ENCODE assay signal across 26 cellular contexts in the genomic region with DNA sequence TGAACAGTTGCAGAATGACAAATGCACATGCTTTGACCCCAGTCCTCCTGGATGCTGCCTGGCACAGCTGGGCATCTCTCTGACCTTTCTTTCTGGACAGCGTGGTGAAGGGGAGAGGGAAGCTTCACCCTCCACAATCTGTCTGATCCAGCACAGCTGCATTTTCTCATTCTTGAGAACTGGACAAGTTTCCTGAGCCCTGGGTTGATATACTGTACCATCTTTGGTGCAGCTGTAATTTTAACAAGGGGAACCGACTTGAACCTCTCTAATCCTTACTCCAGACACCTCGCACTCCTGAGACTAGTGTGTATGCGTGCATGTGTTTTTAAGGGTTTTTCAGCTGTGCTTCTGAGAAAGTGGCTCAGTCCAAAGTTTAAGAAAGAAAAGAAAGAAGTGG.
A peak's percentile ranks its signal among the peaks of the same experiment; 100 is the strongest.
DNase-seq lines count a peak whose midpoint lies in the region; ATAC-seq and TF ChIP-seq lines count a peak whose summit lies in the region.
"Had no signal": no experiment of that assay in that cellular context is flagged by ENCODE, and none has a peak within 500 bp of the region (broad histone marks: within the 10 kb centered on the region; RNA-seq: fewer than 3 reads in every experiment).

No MANE protein-coding gene starts in this region.

- intact Hi-C loops in left ventricle myocardium superior (cut with micrococcal nuclease): no loop called here
- intact Hi-C loops in gastrocnemius medialis (cut with DNase I; ENCODE audit: low total_unique reads): loop anchor here (5.0 kb wide), 1 partner anchor 35 kb away; no protein-coding TSS in a partner anchor

- peak; percentile 21 for DNase-seq in DMS 273 (lab: John Stamatoyannopoulos, UW; ENCODE audit: unreplicated experiment)
- DNase-seq in DMS 273 treated with DMSO at 0.1 percent for 48 hours (lab: John Stamatoyannopoulos, UW): no peak
- no peak for DNase-seq in brain microvascular endothelial cell
- no peak for DNase-seq in left ventricle myocardium superior
- no peak for DNase-seq in gastrocnemius medialis
- no peak for DNase-seq in progenitor cell of endocrine pancreas (ENCODE audit: low spot score, unreplicated experiment)
- DNase-seq in NCI-H226: no peak
- DNase-seq: activated CD4-positive, CD25-positive, alpha-beta regulatory T cell; activated T-cell treated with anti-CD3 and anti-CD28 coated beads, Interleukin-2, amount 50 U/mL, for 48 hours; C1 segment of cervical spinal cord; DND-41; effector memory CD8-positive, alpha-beta T cell; erythroblast; foreskin keratinocyte; GF-D8; GOT3; hypothalamus; NCI-H510A; stimulated activated naive CD4-positive, alpha-beta T cell had no signal

- ATAC-seq in left ventricle myocardium superior (peak; percentile 55), gastrocnemius medialis (no peak), HG02759 (IDR thresholded peaks at IDR 0.05; ENCODE audit: unreplicated experiment) (no peak)
- ATAC-seq: effector memory CD8-positive, alpha-beta T cell; foreskin keratinocyte had no signal

- no peaks in the 10 kb centered on the region for H3K36me3 Mint-ChIP-seq in progenitor cell of endocrine pancreas (ENCODE audit: insufficient read depth)
- H3K36me3 Mint-ChIP-seq: memory B cell, type B pancreatic cell had no signal

- H3K27me3 ChIP-seq in brain microvascular endothelial cell (replicated peaks) (no peaks in the 10 kb centered on the region), gastrocnemius medialis (no peaks in the 10 kb centered on the region)
- H3K27me3 ChIP-seq: foreskin keratinocyte had no signal

- H3K4me1 Mint-ChIP-seq in progenitor cell of endocrine pancreas (ENCODE audit: low read depth): peaks cover 23% of the 10 kb centered on the region
- H3K4me1 Mint-ChIP-seq: central memory CD8-positive, alpha-beta T cell; memory B cell had no signal

- no peak overlapping the region for H3K27ac Mint-ChIP-seq in progenitor cell of endocrine pancreas
- H3K27ac Mint-ChIP-seq: effector memory CD8-positive, alpha-beta T cell; memory B cell; T-helper 1 cell treated with Interleukin-12 subunit alpha and Interleukin-12 subunit beta and Interleukin-4 antibody, amounts not matched to agents 30 μg/mL and 1 μg/mL, for 36 hours; type B pancreatic cell had no signal

- no peak for TF ChIP-seq CTCF in brain microvascular endothelial cell (IDR thresholded peaks at IDR 0.05; ENCODE audit: low read depth, low read length, missing control alignments)
- TF ChIP-seq CTCF in gastrocnemius medialis (IDR thresholded peaks at IDR 0.05 in 4 of 5, conservative IDR thresholded peaks at IDR 0.05 in 1 of 5): no peak
- TF ChIP-seq CTCF in progenitor cell of endocrine pancreas (IDR thresholded peaks at IDR 0.05; ENCODE audit: unreplicated experiment): no peak

- no peaks in the 10 kb centered on the region for H3K9me3 ChIP-seq in gastrocnemius medialis

- H3K4me1 ChIP-seq in gastrocnemius medialis: no peaks in the 10 kb centered on the region
- H3K4me1 ChIP-seq: foreskin keratinocyte had no signal

- peaks cover 3% of the 10 kb centered on the region for H3K27me3 Mint-ChIP-seq in progenitor cell of endocrine pancreas
- H3K27me3 Mint-ChIP-seq: central memory CD8-positive, alpha-beta T cell; effector memory CD8-positive, alpha-beta T cell; memory B cell; type B pancreatic cell had no signal

- H3K9me3 Mint-ChIP-seq in progenitor cell of endocrine pancreas (ENCODE audit: low read depth): peaks cover 3% of the 10 kb centered on the region

- no peaks in the 10 kb centered on the region for H3K36me3 ChIP-seq in brain microvascular endothelial cell (replicated peaks)
- H3K36me3 ChIP-seq in gastrocnemius medialis: no peaks in the 10 kb centered on the region

- H3K4me3 Mint-ChIP-seq in progenitor cell of endocrine pancreas (ENCODE audit: low read depth): no peak overlapping the region
- H3K4me3 Mint-ChIP-seq: central memory CD8-positive, alpha-beta T cell; effector memory CD8-positive, alpha-beta T cell; memory B cell; T-helper 1 cell treated with Interleukin-12 subunit alpha and Interleukin-12 subunit beta and Interleukin-4 antibody, amounts not matched to agents 30 μg/mL and 1 μg/mL, for 36 hours; type B pancreatic cell had no signal

- H3K27ac ChIP-seq in brain microvascular endothelial cell: peak overlapping the region; percentile 17
- peak overlapping the region in 3 of 4 donors; percentile 5 to 47 (median 18) for H3K27ac ChIP-seq in gastrocnemius medialis
- H3K27ac ChIP-seq: 22Rv1, foreskin keratinocyte, RWPE1 had no signal

- in situ Hi-C loops in brain microvascular endothelial cell (cut with HindIII; ENCODE audit: low pct_ligation_motif_present, low sequenced_read_pairs): no loop called here
- in situ Hi-C loops in gastrocnemius medialis (cut with MboI; ENCODE audit: low sequenced_read_pairs in 4 of 4): no loop called here

- TF ChIP-seq POLR2A in gastrocnemius medialis (IDR thresholded peaks at IDR 0.05): no peak

- H3K4me3 ChIP-seq in brain microvascular endothelial cell (ENCODE audit: low read depth, low read length) (no peak overlapping the region), gastrocnemius medialis (no peak overlapping the region)
